In the genomic region with DNA sequence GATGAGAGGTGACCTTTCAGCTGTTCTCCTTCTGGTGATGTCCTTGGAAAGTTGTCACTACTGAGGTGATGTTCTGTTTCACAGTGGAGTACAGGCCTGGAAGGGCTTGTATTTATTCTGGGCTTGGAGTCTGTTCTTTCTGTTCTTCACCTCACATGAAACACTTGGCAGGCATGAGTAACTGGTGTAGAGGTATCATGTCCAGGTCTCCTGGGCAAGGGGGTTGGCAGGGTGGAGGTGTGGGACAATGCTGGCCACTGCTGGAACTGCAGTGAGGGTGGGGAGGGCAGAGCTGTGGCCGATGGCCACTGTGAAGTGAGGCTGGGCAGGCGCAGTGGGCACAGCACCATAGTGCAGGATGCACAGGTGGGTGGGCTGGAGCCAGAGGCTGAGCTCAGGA, we compare ENCODE assay signal across 19 cellular contexts. TPM values are rescaled to one million over a fixed set of nuclear protein-coding genes. Genes with fewer than 3 reads are reported as not detected.
DNase-seq lines count a peak whose midpoint lies in the region; ATAC-seq and TF ChIP-seq lines count a peak whose summit lies in the region.
"Had no signal": no experiment of that assay in that cellular context is flagged by ENCODE, and none has a peak within 500 bp of the region (broad histone marks: within the 10 kb centered on the region; RNA-seq: fewer than 3 reads in every experiment).

No MANE protein-coding gene starts in this region.

- no peaks in the 10 kb centered on the region for H3K9me3 ChIP-seq in PC-3 (ENCODE audit: low read length)
- no peaks in the 10 kb centered on the region for H3K9me3 ChIP-seq in right cardiac atrium (ENCODE audit: control insufficient read depth, low read length)
- H3K9me3 ChIP-seq in neural progenitor cell (ENCODE audit: low read depth), result no peaks in the 10 kb centered on the region
- H3K9me3 ChIP-seq: BLaER1, SJSA1 had no signal

- in situ Hi-C loops in GM13976 (cut with MboI; ENCODE audit: low sequenced_read_pairs, unreplicated experiment), result no loop called here

- no peak overlapping the region for H3K27ac ChIP-seq in PC-3 (ENCODE audit: low read length)
- no peak overlapping the region for H3K27ac ChIP-seq in right cardiac atrium (ENCODE audit: low read length)
- no peak overlapping the region for H3K27ac ChIP-seq in neural progenitor cell
- H3K27ac ChIP-seq: BLaER1, GM23248, SJSA1 had no signal

- no peak overlapping the region for H3K4me3 Mint-ChIP-seq in stimulated activated naive B cell treated with anti-CD40 and anti-IgM and Interleukin-4, amounts not matched to agents 10 μg/mL and 1 μg/mL and 100 μg/mL, for 72 hours
- no peak overlapping the region for H3K4me3 Mint-ChIP-seq in neural progenitor cell

- H3K79me2 ChIP-seq in PC-3 (ENCODE audit: low read length), result no peaks in the 10 kb centered on the region
- peaks cover 19% of the 10 kb centered on the region for H3K79me2 ChIP-seq in neural progenitor cell (ENCODE audit: low read depth)

- 95% methylated on average over 2 of the region's 2 CpGs for WGBS in right cardiac atrium

- H4K20me1 ChIP-seq in PC-3 (ENCODE audit: low read length) (0 out of 2 replicates have a peak, but pooled peaks cover 4% of the 10 kb centered on the region), neural progenitor cell (ENCODE audit: low read depth) (peaks cover 25% of the 10 kb centered on the region)

- H3K9me2 ChIP-seq in PC-3 (replicated peaks; ENCODE audit: low read length), result no peaks in the 10 kb centered on the region

- CTCF ChIA-PET in PC-3 (lab: Charles Lee), result no interaction called here

- no peak overlapping the region for H3K9ac ChIP-seq in PC-3 (ENCODE audit: low read length)
- no peak overlapping the region for H3K9ac ChIP-seq in neural progenitor cell
- H3K9ac ChIP-seq: BLaER1, GM23248 had no signal

- H3K36me3 ChIP-seq in PC-3 (ENCODE audit: low read depth, low read length) (peaks cover 46% of the 10 kb centered on the region), neural progenitor cell (peaks cover 5% of the 10 kb centered on the region)

- ATAC-seq in Right ventricle myocardium inferior, result peak; percentile 48
- peak; percentile 29; the same call in 1 of the 2 replicates for ATAC-seq in PC-3
- ATAC-seq in right cardiac atrium, result peak; percentile 28 to 31
- ATAC-seq in stimulated activated naive B cell treated with anti-CD40 and anti-IgM and Interleukin-4, amounts not matched to agents 10 μg/mL and 1 μg/mL and 100 μg/mL, for 72 hours (replicated peaks), result no peak

- no peak overlapping the region for H3K4me2 ChIP-seq in PC-3 (ENCODE audit: low read length)
- H3K4me2 ChIP-seq in neural progenitor cell, result no peak overlapping the region
- H3K4me2 ChIP-seq: BLaER1 had no signal

- H3K4me3 ChIP-seq in PC-3 (ENCODE audit: low read length) (no peak overlapping the region), right cardiac atrium (ENCODE audit: low read length) (no peak overlapping the region), neural progenitor cell (no peak overlapping the region)
- H3K4me3 ChIP-seq: BLaER1, GM23248, SJSA1 had no signal

- H3K9me3 Mint-ChIP-seq in stimulated activated naive B cell treated with anti-CD40 and anti-IgM and Interleukin-4, amounts not matched to agents 10 μg/mL and 1 μg/mL and 100 μg/mL, for 72 hours, result no peaks in the 10 kb centered on the region
- peaks cover 3% of the 10 kb centered on the region for H3K9me3 Mint-ChIP-seq in neural progenitor cell

- H3K27ac Mint-ChIP-seq in stimulated activated naive B cell treated with anti-CD40 and anti-IgM and Interleukin-4, amounts not matched to agents 10 μg/mL and 1 μg/mL and 100 μg/mL, for 72 hours, result peak overlapping the region; percentile 56
- no peak overlapping the region for H3K27ac Mint-ChIP-seq in neural progenitor cell

- no peaks in the 10 kb centered on the region for H3K4me1 ChIP-seq in PC-3 (ENCODE audit: insufficient read depth, low read length)
- H3K4me1 ChIP-seq in right cardiac atrium (ENCODE audit: control insufficient read depth, insufficient read depth, low read length), result no peaks in the 10 kb centered on the region
- no peaks in the 10 kb centered on the region for H3K4me1 ChIP-seq in neural progenitor cell
- H3K4me1 ChIP-seq: SJSA1 had no signal

- TF ChIP-seq CTCF in PC-3 (conservative IDR thresholded peaks at IDR 0.05; ENCODE audit: low read depth, low read length) (no peak), neural progenitor cell (IDR thresholded peaks at IDR 0.05) (no peak), GM13976 (IDR thresholded peaks at IDR 0.05; ENCODE audit: borderline replicate concordance, control extremely low read depth, extremely low read depth, insufficient read depth, missing control alignments) (no peak)

- peaks cover 13 to 29% of the 10 kb centered on the region in 2 donors for H3K4me1 Mint-ChIP-seq in stimulated activated naive B cell treated with anti-CD40 and anti-IgM and Interleukin-4, amounts not matched to agents 10 μg/mL and 1 μg/mL and 100 μg/mL, for 72 hours
- H3K4me1 Mint-ChIP-seq in neural progenitor cell, result no peaks in the 10 kb centered on the region

- DNase-seq in Right ventricle myocardium inferior (ENCODE audit: missing footprints), result no peak
- no peak for DNase-seq in cardiac septum (ENCODE audit: low spot score)
- no peak for DNase-seq in PC-3
- no peak for DNase-seq in right cardiac atrium
- no peak for DNase-seq in stimulated activated naive B cell treated with anti-CD40 and anti-IgM and Interleukin-4, amounts not matched to agents 10 μg/mL and 1 μg/mL and 100 μg/mL, for 72 hours
- DNase-seq in neural progenitor cell (ENCODE audit: low spot score), result no peak
- DNase-seq in amygdala (lab: John Stamatoyannopoulos, UW), result no peak
- no peak for DNase-seq in GM13976 (ENCODE audit: low spot score)
- DNase-seq: DMS79, GM23248, HCEC 1CT, MM.1S, NCI-H1092, NCI-H1436 treated with DMSO at 0.1 percent for 48 hours, NCI-H2029, NCI-H2171, NCI-H526 had no signal

- BruUV-seq in PC-3 (replicated peaks; lab: Mats Ljungman, UMichigan), result no TSS peak

- H2AFZ ChIP-seq in PC-3 (ENCODE audit: low read length) (no peak overlapping the region), neural progenitor cell (replicated peaks) (no peak overlapping the region)
- H2AFZ ChIP-seq: GM23248 had no signal

- H3F3A ChIP-seq in PC-3 (ENCODE audit: low read length, unreplicated experiment), result no peaks in the 10 kb centered on the region
- H3F3A ChIP-seq in neural progenitor cell (ENCODE audit: low read depth), result no peaks in the 10 kb centered on the region

- peaks cover 64 to 86% of the 10 kb centered on the region in 2 donors for H3K36me3 Mint-ChIP-seq in stimulated activated naive B cell treated with anti-CD40 and anti-IgM and Interleukin-4, amounts not matched to agents 10 μg/mL and 1 μg/mL and 100 μg/mL, for 72 hours
- peaks cover 35% of the 10 kb centered on the region for H3K36me3 Mint-ChIP-seq in neural progenitor cell

- H3K27me3 ChIP-seq in PC-3 (ENCODE audit: low read length) (no peaks in the 10 kb centered on the region), right cardiac atrium (ENCODE audit: control insufficient read depth, insufficient read depth) (no peaks in the 10 kb centered on the region), neural progenitor cell (no peaks in the 10 kb centered on the region)
- H3K27me3 ChIP-seq: BLaER1, SJSA1 had no signal

- POLR2A ChIA-PET in PC-3 (lab: Charles Lee; ENCODE audit: unreplicated experiment), result no interaction called here

- H3K27me3 Mint-ChIP-seq in stimulated activated naive B cell treated with anti-CD40 and anti-IgM and Interleukin-4, amounts not matched to agents 10 μg/mL and 1 μg/mL and 100 μg/mL, for 72 hours, result no peaks in the 10 kb centered on the region
- no peaks in the 10 kb centered on the region for H3K27me3 Mint-ChIP-seq in neural progenitor cell (ENCODE audit: insufficient read depth, low read depth)

- intact Hi-C loops in Right ventricle myocardium inferior (cut with DNase I) (no loop called here), cardiac septum (cut with DNase I) (no loop called here), PC-3 (cut with micrococcal nuclease) (no loop called here), right cardiac atrium (cut with DNase I) (no loop called here)

RNA-seq across cellular contexts. Expression of gene PLEKHB2, which starts 35.4 kb away (rescaled TPM):
- 30.8 TPM for total RNA-seq in Right ventricle myocardium inferior
- total RNA-seq in cardiac septum, result 41.3 TPM
- 64.5 and 73.9 TPM in 2 replicates for total RNA-seq in PC-3 (2014; rRNA removed)
- 10 to 100 TPM; 26.2 to 36.9 (median 35.2) TPM for total RNA-seq in right cardiac atrium
- polyA plus RNA-seq in right cardiac atrium, result 13.6 TPM
- total RNA-seq in neural progenitor cell (ENCODE audit: low replicate concordance), result 55.4 and 57.4 TPM in 2 replicates

RNA-seq across cellular contexts. Expression of gene FAM168B, which starts 47.3 kb away (rescaled TPM):
- total RNA-seq in Right ventricle myocardium inferior (85.6 TPM), cardiac septum (90.3 TPM), PC-3 (2014; rRNA removed) (91.7 and 103 TPM in 2 replicates), right cardiac atrium (10 to 100 TPM; 81.5 to 99.4 (median 89.2) TPM), neural progenitor cell (ENCODE audit: low replicate concordance) (63.0 and 85.2 TPM in 2 replicates)
- 34.1 TPM for polyA plus RNA-seq in right cardiac atrium

Comparison
In these comparisons a context has a peak if more than half of its experiments do, and no peak if none do; other contexts are left out.
1. ATAC-seq: peak in Right ventricle myocardium inferior (single experiment), PC-3 (single experiment) and right cardiac atrium (2 of 2); none in stimulated activated naive B cell treated with anti-CD40 and anti-IgM and Interleukin-4, amounts not matched to agents 10 μg/mL and 1 μg/mL and 100 μg/mL, for 72 hours (0 of 2).